In the genomic region with DNA sequence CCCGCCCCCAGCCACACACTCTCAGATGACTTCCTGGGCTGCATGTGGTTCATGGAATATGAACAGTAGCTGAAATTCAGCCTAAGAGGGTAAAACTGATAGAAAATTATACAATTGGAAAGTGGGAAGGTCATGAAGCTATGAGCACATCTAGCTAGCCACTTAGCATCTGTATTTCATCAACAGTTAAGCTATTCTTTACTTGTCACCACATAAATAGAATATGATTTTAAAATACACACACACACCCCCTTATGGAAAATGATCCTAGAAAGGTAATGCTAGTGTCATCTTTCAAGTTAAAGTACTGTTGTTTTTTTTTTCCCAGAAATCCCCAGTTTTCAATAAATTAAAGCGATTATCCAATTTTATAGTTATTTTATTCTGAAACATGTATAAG, we compare ENCODE assay signal across 19 cellular contexts. TPM values are rescaled to one million over a fixed set of nuclear protein-coding genes. Genes with fewer than 3 reads are reported as not detected.
DNase-seq lines count a peak whose midpoint lies in the region; ATAC-seq, FAIRE-seq and TF ChIP-seq lines count a peak whose summit lies in the region.
"Had no signal": no experiment of that assay in that cellular context is flagged by ENCODE, and none has a peak within 500 bp of the region (broad histone marks: within the 10 kb centered on the region; RNA-seq: fewer than 3 reads in every experiment).

No MANE protein-coding gene starts in this region.

- H3K27me3 ChIP-seq in body of pancreas (no peaks in the 10 kb centered on the region), left ventricle myocardium inferior (ENCODE audit: low read depth) (no peaks in the 10 kb centered on the region), psoas muscle (ENCODE audit: insufficient read depth in 3 of 3, low read length in 2 of 3) (no peaks in the 10 kb centered on the region)
- H3K27me3 ChIP-seq: neural progenitor cell had no signal

- no peak for TF ChIP-seq EP300 in A549 (IDR thresholded peaks at IDR 0.05)

- no peak for FAIRE-seq in A549 (lab: Jason Lieb, UNC)
- FAIRE-seq: D721Med had no signal

- ATAC-seq in A549 (no peak), body of pancreas (no peak), psoas muscle (peak in 3 of 4 donors; percentile 23 to 57 (median 57)), HG03342 (IDR thresholded peaks at IDR 0.05; ENCODE audit: unreplicated experiment) (no peak)

- H3K4me3 Mint-ChIP-seq in T-helper 2 cell treated with Interferon-gamma antibody and Interleukin-4, amounts not matched to agents 5 μg/mL and 100 μg/mL, for 36 hours: no peak overlapping the region
- H3K4me3 Mint-ChIP-seq: activated CD4-positive, alpha-beta T cell treated with anti-CD3 and anti-CD28 coated beads for 36 hours; dendritic cell treated with granulocyte-macrophage colony-stimulating factor and Interleukin-4, amounts not matched to agents 40 ng/mL and 50 ng/mL, for 4 days; neural progenitor cell had no signal

- H3K36me3 Mint-ChIP-seq in T-helper 2 cell treated with Interferon-gamma antibody and Interleukin-4, amounts not matched to agents 5 μg/mL and 100 μg/mL, for 36 hours (ENCODE audit: low read depth): no peaks in the 10 kb centered on the region

- POLR2A ChIA-PET in A549 (lab: Yijun Ruan, JAX): interaction anchor here (0.9 kb wide), 1 partner anchor 76 kb away, joined by 4 read pairs; no protein-coding TSS in a partner anchor

- no peaks in the 10 kb centered on the region for H3K9me3 ChIP-seq in A549
- H3K9me3 ChIP-seq in body of pancreas: no peaks in the 10 kb centered on the region
- no peaks in the 10 kb centered on the region for H3K9me3 ChIP-seq in left ventricle myocardium inferior (replicated peaks)
- H3K9me3 ChIP-seq in psoas muscle: no peaks in the 10 kb centered on the region

- H3K27ac Mint-ChIP-seq in T-helper 2 cell treated with Interferon-gamma antibody and Interleukin-4, amounts not matched to agents 5 μg/mL and 100 μg/mL, for 36 hours: no peak overlapping the region
- H3K27ac Mint-ChIP-seq: activated CD4-positive, alpha-beta T cell treated with anti-CD3 and anti-CD28 coated beads for 36 hours; dendritic cell treated with granulocyte-macrophage colony-stimulating factor and Interleukin-4, amounts not matched to agents 40 ng/mL and 50 ng/mL, for 4 days; neural progenitor cell had no signal

- DNase-seq in A549 (ENCODE audit: low read depth in 1 of 2, low spot score in 1 of 2): no peak
- DNase-seq in body of pancreas: no peak
- DNase-seq in left ventricle myocardium inferior: no peak
- no peak for DNase-seq in psoas muscle
- DNase-seq in NCI-H526 treated with DMSO at 0.1 percent for 48 hours (lab: John Stamatoyannopoulos, UW): no peak
- DNase-seq in T-helper 2 cell treated with Interferon-gamma antibody and Interleukin-4, amounts not matched to agents 5 μg/mL and 100 μg/mL, for 36 hours (ENCODE audit: low spot score): no peak
- no peak for DNase-seq in dedifferentiated amniotic fluid mesenchymal stem cell (ENCODE audit: extremely low spot score)
- DNase-seq: activated CD4-positive, alpha-beta T cell treated with anti-CD3 and anti-CD28 coated beads for 36 hours; activated naive CD4-positive, alpha-beta T cell treated with anti-CD3 and anti-CD28 coated beads, Interleukin-2, amount 50 U/mL, for 16 hours; foreskin melanocyte; NCI-H1105 treated with DMSO at 0.1 percent for 48 hours; NCI-H2081 treated with DMSO at 0.1 percent for 48 hours; NCI-H446 treated with DMSO at 0.1 percent for 48 hours; stimulated activated CD4-positive, alpha-beta T cell treated with anti-CD3 and anti-CD28 coated beads, Interleukin-15, amount 100 ng/mL, for 24 hours had no signal

- H3K4me1 ChIP-seq in A549 (peaks cover 57% of the 10 kb centered on the region), body of pancreas (peaks cover 70% of the 10 kb centered on the region), left ventricle myocardium inferior (peaks cover 99% of the 10 kb centered on the region), psoas muscle (peaks cover 62% of the 10 kb centered on the region)

- intact Hi-C loops in body of pancreas (cut with DNase I): no loop called here
- intact Hi-C loops in left ventricle myocardium inferior (cut with micrococcal nuclease): no loop called here
- intact Hi-C loops in psoas muscle (cut with DNase I): loop anchor here in 1 of 2 donors (5.0 kb wide), 1 partner anchor 75 kb away; no protein-coding TSS in a partner anchor

- H3K36me3 ChIP-seq in body of pancreas (replicated peaks in 1 of 2; ENCODE audit: insufficient read depth in 1 of 2, low read depth in 2 of 2) (no peaks in the 10 kb centered on the region), left ventricle myocardium inferior (peaks cover 14% of the 10 kb centered on the region), psoas muscle (ENCODE audit: insufficient read depth in 1 of 2, low read depth in 1 of 2) (peaks cover 0 to 14% of the 10 kb centered on the region in 2 donors)
- H3K36me3 ChIP-seq: neural progenitor cell had no signal

- no peaks in the 10 kb centered on the region for H3K27me3 Mint-ChIP-seq in T-helper 2 cell treated with Interferon-gamma antibody and Interleukin-4, amounts not matched to agents 5 μg/mL and 100 μg/mL, for 36 hours (ENCODE audit: low read depth)
- H3K27me3 Mint-ChIP-seq: activated CD4-positive, alpha-beta T cell treated with anti-CD3 and anti-CD28 coated beads for 36 hours; dendritic cell treated with granulocyte-macrophage colony-stimulating factor and Interleukin-4, amounts not matched to agents 40 ng/mL and 50 ng/mL, for 4 days had no signal

- TF ChIP-seq POLR2A in A549 (IDR thresholded peaks at IDR 0.05; ENCODE audit: low read length) (no peak), body of pancreas (IDR thresholded peaks at IDR 0.05) (no peak)

- WGBS in A549 (ENCODE audit: missing lambda C conversion rate): 94% methylated on average over 2 of the region's 2 CpGs
- 75 to 81% methylated on average over 2 of the region's 2 CpGs for WGBS in body of pancreas, 2 donors
- WGBS in psoas muscle, 3 donors: 91 to 95% (median 91%) methylated on average over 2 of the region's 2 CpGs

- H3K4me1 Mint-ChIP-seq in T-helper 2 cell treated with Interferon-gamma antibody and Interleukin-4, amounts not matched to agents 5 μg/mL and 100 μg/mL, for 36 hours (ENCODE audit: low read depth): peaks cover 13% of the 10 kb centered on the region

- H3K4me2 ChIP-seq in A549: peak overlapping the region; percentile 68; the same call in 2 of the 3 replicates
- H3K4me2 ChIP-seq: neural progenitor cell had no signal

- no peak overlapping the region for H3K4me3 ChIP-seq in A549
- H3K4me3 ChIP-seq in body of pancreas: no peak overlapping the region
- H3K4me3 ChIP-seq in left ventricle myocardium inferior: peak overlapping the region; percentile 43
- H3K4me3 ChIP-seq in psoas muscle: peak overlapping the region; percentile 65
- H3K4me3 ChIP-seq: neural progenitor cell had no signal

- TF ChIP-seq CTCF in A549 (IDR thresholded peaks at IDR 0.05): no peak
- TF ChIP-seq CTCF in body of pancreas (IDR thresholded peaks at IDR 0.05): no peak
- no peak for TF ChIP-seq CTCF in left ventricle myocardium inferior (IDR thresholded peaks at IDR 0.05; ENCODE audit: borderline replicate concordance)
- no peak for TF ChIP-seq CTCF in psoas muscle (IDR thresholded peaks at IDR 0.05)

- no peaks in the 10 kb centered on the region for H3K9me3 Mint-ChIP-seq in T-helper 2 cell treated with Interferon-gamma antibody and Interleukin-4, amounts not matched to agents 5 μg/mL and 100 μg/mL, for 36 hours
- H3K9me3 Mint-ChIP-seq: dendritic cell treated with granulocyte-macrophage colony-stimulating factor and Interleukin-4, amounts not matched to agents 40 ng/mL and 50 ng/mL, for 4 days; neural progenitor cell had no signal

- TF ChIP-seq RAD21 in A549 (conservative IDR thresholded peaks at IDR 0.05 in 1 of 2, IDR thresholded peaks at IDR 0.05 in 1 of 2): no peak

- CTCF ChIA-PET in A549 (lab: Yijun Ruan, JAX): interaction anchor here (1.0 to 3.5 kb wide), 2 partner anchors 9 to 23 kb away, joined by 3 to 10 read pairs; no protein-coding TSS in a partner anchor

- no peak overlapping the region for H3K27ac ChIP-seq in A549
- H3K27ac ChIP-seq in body of pancreas: peak overlapping the region; percentile 58 to 92 (median 88)
- H3K27ac ChIP-seq in left ventricle myocardium inferior (replicated peaks): peak overlapping the region; percentile 80
- H3K27ac ChIP-seq in psoas muscle: peak overlapping the region; percentile 88
- H3K27ac ChIP-seq: C4-2B, neural progenitor cell had no signal

TF ChIP-seq in A549, 52 proteins besides CTCF, POLR2A, EP300 and RAD21 (continues in another document):
- TF ChIP-seq, protein P1, sequence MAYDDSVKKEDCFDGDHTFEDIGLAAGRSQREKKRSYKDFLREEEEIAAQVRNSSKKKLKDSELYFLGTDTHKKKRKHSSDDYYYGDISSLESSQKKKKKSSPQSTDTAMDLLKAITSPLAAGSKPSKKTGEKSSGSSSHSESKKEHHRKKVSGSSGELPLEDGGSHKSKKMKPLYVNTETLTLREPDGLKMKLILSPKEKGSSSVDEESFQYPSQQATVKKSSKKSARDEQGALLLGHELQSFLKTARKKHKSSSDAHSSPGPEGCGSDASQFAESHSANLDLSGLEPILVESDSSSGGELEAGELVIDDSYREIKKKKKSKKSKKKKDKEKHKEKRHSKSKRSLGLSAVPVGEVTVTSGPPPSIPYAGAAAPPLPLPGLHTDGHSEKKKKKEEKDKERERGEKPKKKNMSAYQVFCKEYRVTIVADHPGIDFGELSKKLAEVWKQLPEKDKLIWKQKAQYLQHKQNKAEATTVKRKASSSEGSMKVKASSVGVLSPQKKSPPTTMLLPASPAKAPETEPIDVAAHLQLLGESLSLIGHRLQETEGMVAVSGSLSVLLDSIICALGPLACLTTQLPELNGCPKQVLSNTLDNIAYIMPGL (CRISPR knock-in tag; IDR thresholded peaks at IDR 0.05; ENCODE audit: borderline replicate concordance): no peak
- TF ChIP-seq, protein P2, sequence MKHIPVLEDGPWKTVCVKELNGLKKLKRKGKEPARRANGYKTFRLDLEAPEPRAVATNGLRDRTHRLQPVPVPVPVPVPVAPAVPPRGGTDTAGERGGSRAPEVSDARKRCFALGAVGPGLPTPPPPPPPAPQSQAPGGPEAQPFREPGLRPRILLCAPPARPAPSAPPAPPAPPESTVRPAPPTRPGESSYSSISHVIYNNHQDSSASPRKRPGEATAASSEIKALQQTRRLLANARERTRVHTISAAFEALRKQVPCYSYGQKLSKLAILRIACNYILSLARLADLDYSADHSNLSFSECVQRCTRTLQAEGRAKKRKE (CRISPR knock-in tag; IDR thresholded peaks at IDR 0.05; ENCODE audit: low read depth): no peak
- no peak for TF ChIP-seq HOXB5 (CRISPR knock-in tag; IDR thresholded peaks at IDR 0.05)
- no peak for TF ChIP-seq MAZ (IDR thresholded peaks at IDR 0.05; ENCODE audit: borderline replicate concordance, low read depth, low read length)

RNA-seq across cellular contexts. Expression of a gene that starts 3.6 kb away (rescaled TPM):
- polyA plus RNA-seq in A549 (2011; rRNA removed): 90.1 and 98.5 TPM in 2 replicates
- 59.8 and 72.2 TPM in 2 replicates for polyA plus RNA-seq in A549 (2012; cell fraction: cytosol; rRNA removed)
- 165 and 169 TPM in 2 replicates for polyA plus RNA-seq in A549 (2012; cell fraction: nucleus; rRNA removed)
- polyA plus RNA-seq in A549 (2017; fragmentation: RNase III; extraction: RNeasy Plus Mini Kit Qiagen cat#74134 plus additional on column Dnase treatment): 77.7 to 84.4 TPM (median 80.6 TPM) in 3 replicates
- 71.2 and 82.7 TPM in 2 replicates for polyA minus RNA-seq in A549 (2011; rRNA and poly(A)+ RNA removed)
- 100 to 1,000 TPM in 1 of 2 donors, 10 to 100 TPM in 1; 70.6 to 101 TPM for total RNA-seq in body of pancreas
- 662 TPM for total RNA-seq in left ventricle myocardium inferior
- 1,000 to 10,000 TPM in 2 of 4 donors, 100 to 1,000 TPM in 2; 819 to 1,424 (median 998) TPM for total RNA-seq in psoas muscle
- 100 to 1,000 TPM in 2 of 3 donors, 10 to 100 TPM in 1; 85.5 to 318 (median 195) TPM for polyA plus RNA-seq in psoas muscle

Comparison
In these comparisons a context has a peak if more than half of its experiments do, and no peak if none do; other contexts are left out.
1. ATAC-seq: peak in psoas muscle (3 of 4); none in A549 (0 of 2), body of pancreas (single experiment) and HG03342 (single experiment).
2. H3K27ac ChIP-seq: peak in body of pancreas (4 of 4), left ventricle myocardium inferior (single experiment) and psoas muscle (single experiment); none in A549 (0 of 2).
3. H3K4me3 ChIP-seq: peak in left ventricle myocardium inferior (single experiment) and psoas muscle (single experiment); none in A549 (single experiment) and body of pancreas (0 of 2).